ENCODE assay signal across 22 cellular contexts in genomic region chr5:134409321-134409720, GRCh38. TPM values are rescaled to one million over a fixed set of nuclear protein-coding genes. Genes with fewer than 3 reads are reported as not detected.
DNase-seq lines count a peak whose midpoint lies in the region; ATAC-seq and TF ChIP-seq lines count a peak whose summit lies in the region.
"Had no signal": no experiment of that assay in that cellular context is flagged by ENCODE, and none has a peak within 500 bp of the region (broad histone marks: within the 10 kb centered on the region; RNA-seq: fewer than 3 reads in every experiment).

No MANE protein-coding gene starts in this region.

- no peak for TF ChIP-seq CTCF in HEK293 (tag by site-specific recombination; IDR thresholded peaks at IDR 0.05)
- no peak for TF ChIP-seq CTCF in tibial nerve (IDR thresholded peaks at IDR 0.05)
- TF ChIP-seq CTCF in lower leg skin (IDR thresholded peaks at IDR 0.05) = no peak

- intact Hi-C loops in lower leg skin (cut with DNase I; ENCODE audit: low total_unique reads) = no loop called here

- no peak for TF ChIP-seq POLR2A in tibial nerve (IDR thresholded peaks at IDR 0.05)
- no peak for TF ChIP-seq POLR2A in lower leg skin (IDR thresholded peaks at IDR 0.05)

- H3K9me3 Mint-ChIP-seq in activated CD4-positive, alpha-beta T cell treated with anti-CD3 and anti-CD28 coated beads, Interleukin-2, amount 10 ng/mL, durations not matched to agents 7 days and 5 days = no peaks in the 10 kb centered on the region
- no peaks in the 10 kb centered on the region for H3K9me3 Mint-ChIP-seq in activated naive CD8-positive, alpha-beta T cell treated with anti-CD3 and anti-CD28 coated beads for 36 hours
- H3K9me3 Mint-ChIP-seq in naive thymus-derived CD8-positive, alpha-beta T cell = no peaks in the 10 kb centered on the region

- H3K27me3 Mint-ChIP-seq in activated CD4-positive, alpha-beta T cell treated with anti-CD3 and anti-CD28 coated beads, Interleukin-2, amount 10 ng/mL, durations not matched to agents 7 days and 5 days = no peaks in the 10 kb centered on the region
- H3K27me3 Mint-ChIP-seq in activated naive CD8-positive, alpha-beta T cell treated with anti-CD3 and anti-CD28 coated beads for 36 hours = no peaks in the 10 kb centered on the region
- no peaks in the 10 kb centered on the region for H3K27me3 Mint-ChIP-seq in naive thymus-derived CD8-positive, alpha-beta T cell
- H3K27me3 Mint-ChIP-seq: activated CD4-positive, alpha-beta T cell treated with anti-CD3 and anti-CD28 coated beads for 36 hours had no signal

- ATAC-seq in naive thymus-derived CD8-positive, alpha-beta T cell = no peak
- ATAC-seq: activated CD4-positive, alpha-beta T cell treated with anti-CD3 and anti-CD28 coated beads for 36 hours; Panc1; SK-N-SH treated with all-trans-retinoic acid at 6 μM for 48 hours had no signal

- no peak for DNase-seq in activated CD4-positive, alpha-beta T cell treated with anti-CD3 and anti-CD28 coated beads, Interleukin-2, amount 10 ng/mL, durations not matched to agents 7 days and 5 days
- DNase-seq in activated CD4-positive, alpha-beta T cell treated with anti-CD3 and anti-CD28 coated beads for 4 hours = no peak
- DNase-seq in activated naive CD8-positive, alpha-beta T cell treated with anti-CD3 and anti-CD28 coated beads for 36 hours = no peak
- no peak for DNase-seq in naive thymus-derived CD8-positive, alpha-beta T cell
- no peak for DNase-seq in tibial nerve (ENCODE audit: low spot score in 2 of 2)
- no peak for DNase-seq in lower leg skin (ENCODE audit: low spot score in 2 of 2)
- no peak for DNase-seq in iPS-NIHi11 (ENCODE audit: low spot score)
- DNase-seq: activated CD4-positive, alpha-beta T cell treated with anti-CD3 and anti-CD28 coated beads for 36 hours; activated T-cell treated with anti-CD3 and anti-CD28 coated beads for 4 hours; C1 segment of cervical spinal cord; caudate nucleus; effector CD8-positive, alpha-beta T cell; head of caudate nucleus; mesendoderm; NCI-H1694 treated with DMSO at 0.1 percent for 48 hours; NCI-H2227 treated with DMSO at 0.1 percent for 48 hours; spleen; testis had no signal

- peak overlapping the region; percentile 3 for H3K27ac Mint-ChIP-seq in activated CD4-positive, alpha-beta T cell treated with anti-CD3 and anti-CD28 coated beads, Interleukin-2, amount 10 ng/mL, durations not matched to agents 7 days and 5 days
- peak overlapping the region; percentile 44 for H3K27ac Mint-ChIP-seq in activated naive CD8-positive, alpha-beta T cell treated with anti-CD3 and anti-CD28 coated beads for 36 hours
- peak overlapping the region in 4 of 10 donors; percentile 5 to 60 (median 56) for H3K27ac Mint-ChIP-seq in naive thymus-derived CD8-positive, alpha-beta T cell
- H3K27ac Mint-ChIP-seq: activated CD4-positive, alpha-beta T cell treated with anti-CD3 and anti-CD28 coated beads for 36 hours had no signal

- H3K4me3 ChIP-seq in HEK293 (ENCODE audit: low read depth, low read length) = no peak overlapping the region
- H3K4me3 ChIP-seq in tibial nerve = no peak overlapping the region
- H3K4me3 ChIP-seq in lower leg skin (ENCODE audit: low read depth, poor library complexity, severe bottlenecking) = no peak overlapping the region
- H3K4me3 ChIP-seq: spleen, testis had no signal

- H3K36me3 ChIP-seq in HEK293 (ENCODE audit: control insufficient read depth in 2 of 2, insufficient read depth in 1 of 2, low read length in 2 of 2) = peaks cover 27 to 36% of the 10 kb centered on the region in 2 experiments
- peaks cover 0 to 32% (median 0%) of the 10 kb centered on the region in 3 donors for H3K36me3 ChIP-seq in tibial nerve

- H3K36me3 Mint-ChIP-seq in activated CD4-positive, alpha-beta T cell treated with anti-CD3 and anti-CD28 coated beads, Interleukin-2, amount 10 ng/mL, durations not matched to agents 7 days and 5 days (ENCODE audit: low read depth) = no peaks in the 10 kb centered on the region
- H3K36me3 Mint-ChIP-seq in activated naive CD8-positive, alpha-beta T cell treated with anti-CD3 and anti-CD28 coated beads for 36 hours = peaks cover 4% of the 10 kb centered on the region
- peaks cover 0 to 37% (median 0%) of the 10 kb centered on the region in 3 donors for H3K36me3 Mint-ChIP-seq in naive thymus-derived CD8-positive, alpha-beta T cell

- POLR2A ChIA-PET in activated CD4-positive, alpha-beta T cell treated with anti-CD3 and anti-CD28 coated beads, Interleukin-2, amount 10 ng/mL, durations not matched to agents 7 days and 5 days (lab: Charles Lee) = no interaction called here
- POLR2A ChIA-PET in HEK293 (lab: Yijun Ruan, JAX) = interaction anchor here (0.6 to 1.0 kb wide), 2 partner anchors 68 to 181 kb away, joined by 3 to 8 read pairs; no protein-coding TSS in a partner anchor
- POLR2A ChIA-PET in naive thymus-derived CD8-positive, alpha-beta T cell (lab: Charles Lee) = interaction anchor here (1.1 to 2.8 kb wide), 5 partner anchors 11 to 117 kb away, joined by 4 to 22 read pairs (median 4); partner anchors contain the start of gene UBE2B

- no peak overlapping the region for H3K4me3 Mint-ChIP-seq in activated CD4-positive, alpha-beta T cell treated with anti-CD3 and anti-CD28 coated beads, Interleukin-2, amount 10 ng/mL, durations not matched to agents 7 days and 5 days
- H3K4me3 Mint-ChIP-seq in activated naive CD8-positive, alpha-beta T cell treated with anti-CD3 and anti-CD28 coated beads for 36 hours = no peak overlapping the region
- peak overlapping the region in 6 of 10 donors; percentile 5 to 48 (median 28) for H3K4me3 Mint-ChIP-seq in naive thymus-derived CD8-positive, alpha-beta T cell

- H3K27me3 ChIP-seq in tibial nerve = no peaks in the 10 kb centered on the region
- H3K27me3 ChIP-seq: neutrophil, spleen, testis had no signal

- H3K4me1 Mint-ChIP-seq in activated CD4-positive, alpha-beta T cell treated with anti-CD3 and anti-CD28 coated beads, Interleukin-2, amount 10 ng/mL, durations not matched to agents 7 days and 5 days = peaks cover 41% of the 10 kb centered on the region
- peaks cover 28% of the 10 kb centered on the region for H3K4me1 Mint-ChIP-seq in activated naive CD8-positive, alpha-beta T cell treated with anti-CD3 and anti-CD28 coated beads for 36 hours
- H3K4me1 Mint-ChIP-seq in naive thymus-derived CD8-positive, alpha-beta T cell = peaks cover 16 to 41% (median 36%) of the 10 kb centered on the region in 4 donors

- 82 to 84% methylated on average over 6 of the region's 6 CpGs for WGBS in tibial nerve, 2 donors
- WGBS in lower leg skin, 2 donors = 52 to 54% methylated on average over 6 of the region's 6 CpGs

- H3K27ac ChIP-seq in HEK293 (ENCODE audit: extremely low read depth, low read depth, low read length) (no peak overlapping the region), tibial nerve (no peak overlapping the region)
- H3K27ac ChIP-seq: neutrophil, testis had no signal

- H3K9me3 ChIP-seq in HEK293 (ENCODE audit: control insufficient read depth, insufficient read depth, low read depth, low read length) = no peaks in the 10 kb centered on the region
- no peaks in the 10 kb centered on the region for H3K9me3 ChIP-seq in tibial nerve
- H3K9me3 ChIP-seq: neutrophil, spleen, testis had no signal

- H3K4me1 ChIP-seq in HEK293 (ENCODE audit: control insufficient read depth, insufficient read depth, low read length) = peaks cover 10% of the 10 kb centered on the region
- H3K4me1 ChIP-seq in tibial nerve = peaks cover 5 to 35% (median 18%) of the 10 kb centered on the region in 4 donors

- TF ChIP-seq EP300 in tibial nerve (IDR thresholded peaks at IDR 0.05) = no peak

- CTCF ChIA-PET in activated CD4-positive, alpha-beta T cell treated with anti-CD3 and anti-CD28 coated beads, Interleukin-2, amount 10 ng/mL, durations not matched to agents 7 days and 5 days (lab: Charles Lee) = interaction anchor here (1.1 to 1.7 kb wide), 3 partner anchors 13 to 178 kb away, joined by 3 to 6 read pairs (median 5); no protein-coding TSS in a partner anchor
- CTCF ChIA-PET in HEK293 (lab: Yijun Ruan, JAX) = interaction anchor here (0.7 to 1.1 kb wide), 4 partner anchors 114 to 188 kb away, joined by 3 read pairs; no protein-coding TSS in a partner anchor

TF ChIP-seq in HEK293, 187 proteins besides CTCF, POLR2A, EP300 and RAD21 (continues in another document):
- no peak for TF ChIP-seq BCL11A (tag by site-specific recombination; IDR thresholded peaks at IDR 0.05; ENCODE audit: low read depth)

RNA-seq across cellular contexts. Expression of gene CDKN2AIPNL, which starts 2.4 kb away (rescaled TPM):
- total RNA-seq in activated CD4-positive, alpha-beta T cell treated with anti-CD3 and anti-CD28 coated beads, Interleukin-2, amount 10 ng/mL, durations not matched to agents 7 days and 5 days = 10 to 100 TPM; 24.1 to 27.6 TPM
- 10 to 100 TPM; 42.6 to 44.5 TPM for total RNA-seq in activated naive CD8-positive, alpha-beta T cell treated with anti-CD3 and anti-CD28 coated beads for 36 hours
- 10 to 100 TPM; 18.3 to 19.8 TPM for total RNA-seq in naive thymus-derived CD8-positive, alpha-beta T cell
- polyA plus RNA-seq in naive thymus-derived CD8-positive, alpha-beta T cell = 10 to 100 TPM; 28.0 to 34.2 (median 33.6) TPM
- total RNA-seq in tibial nerve = 10 to 100 TPM; 13.9 to 37.6 (median 18.5) TPM
- 10 to 100 TPM; 12.3 to 18.9 (median 15.1) TPM for total RNA-seq in lower leg skin

RNA-seq across cellular contexts. Expression of gene UBE2B, which starts 38.0 kb away (rescaled TPM):
- 10 to 100 TPM; 79.2 to 87.4 TPM for total RNA-seq in activated CD4-positive, alpha-beta T cell treated with anti-CD3 and anti-CD28 coated beads, Interleukin-2, amount 10 ng/mL, durations not matched to agents 7 days and 5 days
- 10 to 100 TPM; 93.8 to 94.0 TPM for total RNA-seq in activated naive CD8-positive, alpha-beta T cell treated with anti-CD3 and anti-CD28 coated beads for 36 hours
- total RNA-seq in naive thymus-derived CD8-positive, alpha-beta T cell = 100 to 1,000 TPM; 147 to 161 TPM
- 10 to 100 TPM; 55.2 to 80.3 (median 77.6) TPM for polyA plus RNA-seq in naive thymus-derived CD8-positive, alpha-beta T cell
- 100 to 1,000 TPM in 1 of 4 donors, 10 to 100 TPM in 3; 61.6 to 124 (median 69.2) TPM for total RNA-seq in tibial nerve
- 10 to 100 TPM; 29.6 to 66.2 (median 43.5) TPM for total RNA-seq in lower leg skin

RNA-seq across cellular contexts. Expression of gene CDKL3, which starts 42.4 kb away (rescaled TPM):
- total RNA-seq in activated CD4-positive, alpha-beta T cell treated with anti-CD3 and anti-CD28 coated beads, Interleukin-2, amount 10 ng/mL, durations not matched to agents 7 days and 5 days = 1 to 10 TPM in 1 of 2 experiments, under 1 TPM in 1; 0.60 to 1.6 TPM
- total RNA-seq in activated naive CD8-positive, alpha-beta T cell treated with anti-CD3 and anti-CD28 coated beads for 36 hours = 1 to 10 TPM; 1.6 to 3.6 TPM
- 1 to 10 TPM; 1.5 to 2.6 TPM for total RNA-seq in naive thymus-derived CD8-positive, alpha-beta T cell
- polyA plus RNA-seq in naive thymus-derived CD8-positive, alpha-beta T cell = 1 to 10 TPM in 2 of 3 donors, not detected in 1; 1.6 to 2.6 TPM
- total RNA-seq in tibial nerve = 10 to 100 TPM in 2 of 4 donors, 1 to 10 TPM in 1, under 1 TPM in 1; 0.90 to 27.3 (median 7.5) TPM
- 1 to 10 TPM in 2 of 4 donors, under 1 TPM in 2; 0.75 to 5.3 (median 0.96) TPM for total RNA-seq in lower leg skin

Comparison
In these comparisons a context has a peak if more than half of its experiments do, and no peak if none do; other contexts are left out.
1. H3K4me3 Mint-ChIP-seq: peak in naive thymus-derived CD8-positive, alpha-beta T cell (6 of 10); none in activated CD4-positive, alpha-beta T cell treated with anti-CD3 and anti-CD28 coated beads, Interleukin-2, amount 10 ng/mL, durations not matched to agents 7 days and 5 days (single experiment) and activated naive CD8-positive, alpha-beta T cell treated with anti-CD3 and anti-CD28 coated beads for 36 hours (single experiment).